ENCODE assay signal across 1 cellular context in the genomic region with DNA sequence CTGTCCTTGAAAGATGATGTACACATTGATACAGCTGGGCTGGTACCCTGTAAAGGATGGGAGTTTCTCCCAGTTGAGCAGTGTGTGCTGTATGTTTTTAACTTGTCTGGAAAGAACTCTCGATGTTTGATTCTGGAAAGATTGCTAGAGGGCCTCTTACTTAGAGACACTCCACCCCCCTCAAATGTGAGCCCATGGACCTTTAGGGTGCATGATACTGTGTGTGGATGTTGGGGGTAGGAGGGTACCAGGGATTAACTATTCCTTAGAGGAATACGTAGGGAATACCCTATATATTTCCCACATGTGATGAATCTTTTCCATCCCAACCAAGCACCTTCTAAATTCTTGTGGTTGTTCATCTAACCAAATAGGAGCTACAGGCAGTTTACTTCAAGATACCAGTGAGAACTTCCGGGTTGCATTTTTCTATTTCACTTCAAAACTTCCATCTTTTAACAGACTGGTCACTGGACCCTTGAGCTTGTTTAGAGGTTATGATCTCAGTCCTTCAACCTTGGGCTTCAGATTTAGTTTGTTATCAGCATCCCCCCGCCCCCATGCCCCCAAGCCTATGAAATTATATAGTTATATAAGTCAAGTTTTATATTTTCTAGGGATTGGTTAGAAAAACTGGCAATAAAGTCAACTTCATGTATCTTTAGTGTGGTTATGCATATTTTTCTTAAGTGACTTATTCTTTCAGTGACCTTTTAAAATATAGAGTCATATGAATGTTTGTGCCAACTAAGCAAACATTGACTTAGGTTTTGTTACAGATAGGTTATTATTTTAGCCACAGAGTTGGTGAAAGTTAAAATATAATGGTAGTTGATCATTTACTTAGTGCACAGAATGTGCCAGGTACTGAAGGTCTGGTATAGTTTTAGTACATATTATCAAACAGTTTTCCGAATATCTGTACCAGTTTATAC.
A peak's percentile ranks its signal among the peaks of the same experiment; 100 is the strongest.
TF ChIP-seq lines count a peak whose summit lies in the region.

No MANE protein-coding gene starts in this region.

TF ChIP-seq in HepG2, 621 proteins besides CTCF, POLR2A, EP300 and RAD21 (continued from another document):
- TF ChIP-seq, protein P1, sequence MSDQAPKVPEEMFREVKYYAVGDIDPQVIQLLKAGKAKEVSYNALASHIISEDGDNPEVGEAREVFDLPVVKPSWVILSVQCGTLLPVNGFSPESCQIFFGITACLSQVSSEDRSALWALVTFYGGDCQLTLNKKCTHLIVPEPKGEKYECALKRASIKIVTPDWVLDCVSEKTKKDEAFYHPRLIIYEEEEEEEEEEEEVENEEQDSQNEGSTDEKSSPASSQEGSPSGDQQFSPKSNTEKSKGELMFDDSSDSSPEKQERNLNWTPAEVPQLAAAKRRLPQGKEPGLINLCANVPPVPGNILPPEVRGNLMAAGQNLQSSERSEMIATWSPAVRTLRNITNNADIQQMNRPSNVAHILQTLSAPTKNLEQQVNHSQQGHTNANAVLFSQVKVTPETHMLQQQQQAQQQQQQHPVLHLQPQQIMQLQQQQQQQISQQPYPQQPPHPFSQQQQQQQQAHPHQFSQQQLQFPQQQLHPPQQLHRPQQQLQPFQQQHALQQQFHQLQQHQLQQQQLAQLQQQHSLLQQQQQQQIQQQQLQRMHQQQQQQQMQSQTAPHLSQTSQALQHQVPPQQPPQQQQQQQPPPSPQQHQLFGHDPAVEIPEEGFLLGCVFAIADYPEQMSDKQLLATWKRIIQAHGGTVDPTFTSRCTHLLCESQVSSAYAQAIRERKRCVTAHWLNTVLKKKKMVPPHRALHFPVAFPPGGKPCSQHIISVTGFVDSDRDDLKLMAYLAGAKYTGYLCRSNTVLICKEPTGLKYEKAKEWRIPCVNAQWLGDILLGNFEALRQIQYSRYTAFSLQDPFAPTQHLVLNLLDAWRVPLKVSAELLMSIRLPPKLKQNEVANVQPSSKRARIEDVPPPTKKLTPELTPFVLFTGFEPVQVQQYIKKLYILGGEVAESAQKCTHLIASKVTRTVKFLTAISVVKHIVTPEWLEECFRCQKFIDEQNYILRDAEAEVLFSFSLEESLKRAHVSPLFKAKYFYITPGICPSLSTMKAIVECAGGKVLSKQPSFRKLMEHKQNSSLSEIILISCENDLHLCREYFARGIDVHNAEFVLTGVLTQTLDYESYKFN (CRISPR knock-in tag; conservative IDR thresholded peaks at IDR 0.05), result peak; percentile 67; the same call in 1 of the 2 replicates
- TF ChIP-seq, protein P2, sequence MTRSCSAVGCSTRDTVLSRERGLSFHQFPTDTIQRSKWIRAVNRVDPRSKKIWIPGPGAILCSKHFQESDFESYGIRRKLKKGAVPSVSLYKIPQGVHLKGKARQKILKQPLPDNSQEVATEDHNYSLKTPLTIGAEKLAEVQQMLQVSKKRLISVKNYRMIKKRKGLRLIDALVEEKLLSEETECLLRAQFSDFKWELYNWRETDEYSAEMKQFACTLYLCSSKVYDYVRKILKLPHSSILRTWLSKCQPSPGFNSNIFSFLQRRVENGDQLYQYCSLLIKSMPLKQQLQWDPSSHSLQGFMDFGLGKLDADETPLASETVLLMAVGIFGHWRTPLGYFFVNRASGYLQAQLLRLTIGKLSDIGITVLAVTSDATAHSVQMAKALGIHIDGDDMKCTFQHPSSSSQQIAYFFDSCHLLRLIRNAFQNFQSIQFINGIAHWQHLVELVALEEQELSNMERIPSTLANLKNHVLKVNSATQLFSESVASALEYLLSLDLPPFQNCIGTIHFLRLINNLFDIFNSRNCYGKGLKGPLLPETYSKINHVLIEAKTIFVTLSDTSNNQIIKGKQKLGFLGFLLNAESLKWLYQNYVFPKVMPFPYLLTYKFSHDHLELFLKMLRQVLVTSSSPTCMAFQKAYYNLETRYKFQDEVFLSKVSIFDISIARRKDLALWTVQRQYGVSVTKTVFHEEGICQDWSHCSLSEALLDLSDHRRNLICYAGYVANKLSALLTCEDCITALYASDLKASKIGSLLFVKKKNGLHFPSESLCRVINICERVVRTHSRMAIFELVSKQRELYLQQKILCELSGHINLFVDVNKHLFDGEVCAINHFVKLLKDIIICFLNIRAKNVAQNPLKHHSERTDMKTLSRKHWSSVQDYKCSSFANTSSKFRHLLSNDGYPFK (CRISPR knock-in tag; IDR thresholded peaks at IDR 0.05; ENCODE audit: borderline replicate concordance), result no peak
- TF ChIP-seq TCF7 (IDR thresholded peaks at IDR 0.05; ENCODE audit: low read depth), result no peak
- TF ChIP-seq RARA (CRISPR knock-in tag; IDR thresholded peaks at IDR 0.05), result no peak
- TF ChIP-seq ZNF839 (CRISPR knock-in tag; IDR thresholded peaks at IDR 0.05; ENCODE audit: borderline replicate concordance), result no peak
- TF ChIP-seq PRMT3 (CRISPR knock-in tag; IDR thresholded peaks at IDR 0.05; ENCODE audit: borderline replicate concordance, low read depth), result no peak
